8 cellular contexts compared by ENCODE assay signal in the genomic region with DNA sequence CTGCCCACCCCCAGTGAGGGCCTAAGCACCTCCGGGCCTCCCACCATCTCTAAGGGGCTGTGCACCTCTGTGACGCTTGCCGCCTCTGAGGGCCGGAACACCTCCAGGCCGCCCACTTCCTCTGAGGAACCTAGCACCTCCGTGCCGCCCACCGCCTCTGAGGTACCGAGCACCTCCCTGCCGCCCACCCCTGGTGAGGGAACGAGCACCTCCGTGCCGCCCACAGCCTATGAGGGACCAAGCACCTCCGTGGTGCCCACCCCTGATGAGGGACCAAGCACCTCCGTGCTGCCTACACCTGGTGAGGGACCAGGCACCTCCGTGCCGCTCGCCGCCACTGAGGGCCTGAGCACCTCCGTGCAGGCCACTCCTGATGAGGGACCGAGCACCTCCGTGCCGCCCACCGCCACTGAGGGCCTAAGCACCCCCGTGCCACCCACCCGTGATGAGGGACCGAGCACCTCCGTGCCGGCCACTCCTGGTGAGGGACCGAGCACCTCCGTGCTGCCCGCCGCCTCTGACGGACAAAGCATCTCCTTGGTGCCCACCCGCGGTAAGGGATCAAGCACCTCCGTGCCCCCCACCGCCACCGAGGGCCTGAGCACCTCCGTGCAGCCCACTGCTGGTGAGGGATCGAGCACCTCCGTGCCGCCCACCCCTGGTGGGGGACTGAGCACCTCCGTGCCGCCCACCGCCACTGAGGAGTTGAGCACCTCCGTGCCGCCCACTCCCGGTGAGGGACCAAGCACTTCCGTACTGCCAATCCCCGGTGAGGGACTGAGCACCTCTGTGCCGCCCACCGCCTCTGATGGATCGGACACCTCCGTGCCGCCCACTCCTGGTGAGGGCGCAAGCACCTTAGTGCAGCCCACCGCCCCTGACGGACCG. TPM values are rescaled to one million over a fixed set of nuclear protein-coding genes. Genes with fewer than 3 reads are reported as not detected.
DNase-seq lines count a peak whose midpoint lies in the region; ATAC-seq and TF ChIP-seq lines count a peak whose summit lies in the region.

No MANE protein-coding gene starts in this region.

- no peak overlapping the region for H3K23ac ChIP-seq in mesenchymal stem cell (ENCODE audit: low read length in 2 of 2)

- H4K91ac ChIP-seq in mesenchymal stem cell (ENCODE audit: low read length): no peak overlapping the region

- ATAC-seq in GM18870 (IDR thresholded peaks at IDR 0.05; ENCODE audit: unreplicated experiment) (peak; percentile 19), HG02981 (IDR thresholded peaks at IDR 0.05; ENCODE audit: unreplicated experiment) (peak; percentile 40)
- ATAC-seq in stimulated activated naive B cell treated with anti-CD40 and anti-IgM and Interleukin-4, amounts not matched to agents 10 μg/mL and 1 μg/mL and 100 μg/mL, for 72 hours (replicated peaks): peak; percentile 55 to 68

- H3K36me3 ChIP-seq in mesenchymal stem cell (ENCODE audit: control insufficient read depth in 1 of 2, insufficient read depth in 2 of 2, low read depth in 1 of 2, low read length in 2 of 2): no peaks in the 10 kb centered on the region

- no peak overlapping the region for H2AK5ac ChIP-seq in mesenchymal stem cell (ENCODE audit: low read length, severe bottlenecking)

- no peak overlapping the region for H4K8ac ChIP-seq in mesenchymal stem cell (ENCODE audit: low read length)

- no peaks in the 10 kb centered on the region for H3K9me3 ChIP-seq in mesenchymal stem cell (ENCODE audit: control insufficient read depth, low read length)

- no peak overlapping the region for H2BK12ac ChIP-seq in mesenchymal stem cell (ENCODE audit: low read length in 2 of 2)

- H3K4me3 ChIP-seq in WI38 (ENCODE audit: low read depth, low read length): peak overlapping the region; percentile 47
- peak overlapping the region; percentile 52 for H3K4me3 ChIP-seq in choroid plexus epithelial cell (ENCODE audit: low read depth, low read length)
- peak overlapping the region; percentile 66 to 83 for H3K4me3 ChIP-seq in mesenchymal stem cell (ENCODE audit: insufficient read depth in 1 of 2, low read depth in 1 of 2, low read length in 2 of 2)

- peaks cover 0 to 8% of the 10 kb centered on the region in 2 donors for H3K4me1 Mint-ChIP-seq in stimulated activated naive B cell treated with anti-CD40 and anti-IgM and Interleukin-4, amounts not matched to agents 10 μg/mL and 1 μg/mL and 100 μg/mL, for 72 hours

- no peak overlapping the region for H2AFZ ChIP-seq in mesenchymal stem cell (ENCODE audit: low read depth, low read length)

- H3K27ac ChIP-seq in mesenchymal stem cell (ENCODE audit: low read length, poor library complexity, severe bottlenecking): no peak overlapping the region

- peak overlapping the region; percentile 84 for H3K9ac ChIP-seq in mesenchymal stem cell (ENCODE audit: low read length)

- H3K27ac Mint-ChIP-seq in stimulated activated naive B cell treated with anti-CD40 and anti-IgM and Interleukin-4, amounts not matched to agents 10 μg/mL and 1 μg/mL and 100 μg/mL, for 72 hours: peak overlapping the region; percentile 76

- no peak overlapping the region for H2BK15ac ChIP-seq in mesenchymal stem cell (ENCODE audit: low read depth, poor library complexity, severe bottlenecking)

- H3K4me2 ChIP-seq in mesenchymal stem cell (ENCODE audit: low read length, poor library complexity, severe bottlenecking): peak overlapping the region; percentile 62

- H3K79me1 ChIP-seq in mesenchymal stem cell (replicated peaks; ENCODE audit: low read length, poor library complexity, severe bottlenecking): peaks cover 2% of the 10 kb centered on the region

- H3K4me3 Mint-ChIP-seq in stimulated activated naive B cell treated with anti-CD40 and anti-IgM and Interleukin-4, amounts not matched to agents 10 μg/mL and 1 μg/mL and 100 μg/mL, for 72 hours: peak overlapping the region; percentile 89 to 95

- no peak overlapping the region for H3K4ac ChIP-seq in mesenchymal stem cell (ENCODE audit: low read depth in 1 of 2, low read length in 2 of 2)

- H3K4me1 ChIP-seq in mesenchymal stem cell (ENCODE audit: control insufficient read depth, insufficient read depth, low read depth, low read length): peaks cover 7% of the 10 kb centered on the region

- no peaks in the 10 kb centered on the region for H3K27me3 Mint-ChIP-seq in stimulated activated naive B cell treated with anti-CD40 and anti-IgM and Interleukin-4, amounts not matched to agents 10 μg/mL and 1 μg/mL and 100 μg/mL, for 72 hours

- no peak for TF ChIP-seq POLR2A in erythroblast (IDR thresholded peaks at IDR 0.05; ENCODE audit: low read length)

- H2BK5ac ChIP-seq in mesenchymal stem cell (ENCODE audit: low read depth, low read length, poor library complexity, severe bottlenecking): no peak overlapping the region

- H3K36me3 Mint-ChIP-seq in stimulated activated naive B cell treated with anti-CD40 and anti-IgM and Interleukin-4, amounts not matched to agents 10 μg/mL and 1 μg/mL and 100 μg/mL, for 72 hours: no peaks in the 10 kb centered on the region

- TF ChIP-seq CTCF in WI38 (IDR thresholded peaks at IDR 0.05; ENCODE audit: low read depth, low read length) (no peak), choroid plexus epithelial cell (conservative IDR thresholded peaks at IDR 0.05; ENCODE audit: low read depth, low read length) (no peak)

- 26% methylated on average over 55 of the region's 60 CpGs for WGBS in mesenchymal stem cell

- DNase-seq in choroid plexus epithelial cell (ENCODE audit: low read depth): no peak
- DNase-seq in mesenchymal stem cell: no peak
- DNase-seq in stimulated activated naive B cell treated with anti-CD40 and anti-IgM and Interleukin-4, amounts not matched to agents 10 μg/mL and 1 μg/mL and 100 μg/mL, for 72 hours: peak; percentile 5
- DNase-seq in 8988T: no peak
- no peak for DNase-seq in erythroblast (lab: John Stamatoyannopoulos, UW)

- no peaks in the 10 kb centered on the region for H3K27me3 ChIP-seq in mesenchymal stem cell (ENCODE audit: control insufficient read depth in 1 of 2, insufficient read depth in 1 of 2, low read length in 2 of 2)

- H3K9me3 Mint-ChIP-seq in stimulated activated naive B cell treated with anti-CD40 and anti-IgM and Interleukin-4, amounts not matched to agents 10 μg/mL and 1 μg/mL and 100 μg/mL, for 72 hours: no peaks in the 10 kb centered on the region

- H2BK120ac ChIP-seq in mesenchymal stem cell (ENCODE audit: low read depth, low read length): no peak overlapping the region

- no peak overlapping the region for H3K18ac ChIP-seq in mesenchymal stem cell (ENCODE audit: low read depth in 1 of 2, low read length in 2 of 2)

- no peak overlapping the region for H3K14ac ChIP-seq in mesenchymal stem cell (ENCODE audit: low read length in 2 of 2)

RNA-seq across cellular contexts. Expression of gene MAGEE1, which starts 1.0 kb away (rescaled TPM):
- polyA plus RNA-seq in mesenchymal stem cell (2013, experiment 1 of 2): 0.10 TPM
- polyA plus RNA-seq in mesenchymal stem cell (2013, experiment 2 of 2): 0.07 TPM
